Comparison of ENCODE assay signal across 11 cellular contexts in genomic region chr9:111531716-111532115, GRCh38. TPM values are rescaled to one million over a fixed set of nuclear protein-coding genes. Genes with fewer than 3 reads are reported as not detected.
"Had no signal": no experiment of that assay in that cellular context is flagged by ENCODE, and none has a peak within 500 bp of the region (broad histone marks: within the 10 kb centered on the region; RNA-seq: fewer than 3 reads in every experiment).

No MANE protein-coding gene starts in this region.

- FAIRE-seq: HepG2, HTR-8/SVneo, K562 had no signal

- H3K27ac ChIP-seq: HL-60, KMS-11 had no signal

- H3K27ac Mint-ChIP-seq: IgD-negative memory B cell had no signal

- H3K4me3 ChIP-seq: K562 had no signal

- ATAC-seq: HepG2, K562 had no signal

- H3K4me1 Mint-ChIP-seq: IgD-negative memory B cell had no signal

- H3K4me2 ChIP-seq: KMS-11 had no signal

- H3K9ac ChIP-seq: KMS-11 had no signal

- DNase-seq: IMR-90, KBM-7, KG1 had no signal

- H3K27me3 Mint-ChIP-seq: IgD-negative memory B cell had no signal

RNA-seq across cellular contexts. Expression of gene ZNF483, which starts 6.7 kb away (rescaled TPM):
- total RNA-seq: HT-29, HT1080 had no signal
